35 cellular contexts compared by ENCODE assay signal in the genomic region with DNA sequence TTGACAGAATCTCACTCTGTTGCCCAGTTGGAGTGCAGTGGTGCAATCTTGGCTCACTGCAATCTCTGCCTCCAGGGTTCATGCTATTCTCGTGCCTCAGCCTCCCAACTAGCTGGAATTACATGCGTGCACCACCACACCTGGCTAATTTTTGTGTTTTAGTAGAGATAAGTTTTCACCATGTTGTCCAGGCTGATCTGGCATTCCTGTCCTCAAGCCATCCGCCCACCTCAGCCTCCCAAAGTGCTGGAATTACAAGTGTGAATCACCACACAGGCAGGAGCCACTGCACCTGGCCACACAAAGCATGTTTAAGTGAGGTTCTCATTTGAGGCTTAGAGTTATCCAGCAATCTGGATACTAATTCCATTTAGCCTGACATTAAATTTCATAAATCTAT.
"Had no signal": no experiment of that assay in that cellular context is flagged by ENCODE, and none has a peak within 500 bp of the region (broad histone marks: within the 10 kb centered on the region; RNA-seq: fewer than 3 reads in every experiment).

No MANE protein-coding gene starts in this region.

- H3K4me3 ChIP-seq: MG63 had no signal

- H3K36me3 ChIP-seq: MG63 had no signal

- H3K4me2 ChIP-seq: KMS-11 had no signal

- H3K9ac ChIP-seq: KMS-11 had no signal

- H3K27ac ChIP-seq: KMS-11 had no signal

- H3K27me3 ChIP-seq: MG63 had no signal

- H3K9me3 ChIP-seq: MG63 had no signal

- DNase-seq: Karpas-422, Kasumi-1, KG1, MG63, MM.1S, MV-4-11, NCI-H1048, NCI-H1092, NCI-H1092 treated with DMSO at 0.1 percent for 48 hours, NCI-H1105, NCI-H1105 treated with DMSO at 0.1 percent for 48 hours, NCI-H1417, NCI-H1417 treated with DMSO at 0.1 percent for 48 hours, NCI-H1436, NCI-H1436 treated with DMSO at 0.1 percent for 48 hours, NCI-H146, NCI-H1694, NCI-H1694 treated with DMSO at 0.1 percent for 48 hours, NCI-H187, NCI-H187 treated with DMSO at 0.1 percent for 48 hours, NCI-H1930, NCI-H2029, NCI-H2029 treated with DMSO at 0.1 percent for 48 hours, NCI-H2081, NCI-H2081 treated with DMSO at 0.1 percent for 48 hours, NCI-H2107, NCI-H2171, NCI-H2171 treated with DMSO at 0.1 percent for 48 hours, NCI-H2227 treated with DMSO at 0.1 percent for 48 hours, NCI-H226, NCI-H345, NCI-H446, NCI-H446 treated with DMSO at 0.1 percent for 48 hours, NCI-H510A had no signal
